Comparison of ENCODE assay signal across 1 cellular context in genomic region chr11:78365381-78365792, GRCh38.
TF ChIP-seq lines count a peak whose summit lies in the region.

No MANE protein-coding gene starts in this region.

TF ChIP-seq in H1, 55 proteins besides CTCF, POLR2A, EP300 and RAD21 (continued from another document):
- TF ChIP-seq ATF2 (IDR thresholded peaks at IDR 0.05; ENCODE audit: low read length) (0 out of 2 replicates have a peak, but pooled peaks have one; percentile 52), BACH1 (IDR thresholded peaks at IDR 0.05; ENCODE audit: low read length) (no peak), TCF12 (IDR thresholded peaks at IDR 0.05; ENCODE audit: low read depth, low read length) (peak; percentile 86; the same call in 1 of the 2 replicates), KDM1A (IDR thresholded peaks at IDR 0.05; ENCODE audit: borderline replicate concordance, low read length) (no peak), TAF1 (IDR thresholded peaks at IDR 0.05; ENCODE audit: low read depth, low read length) (no peak), CEBPB (IDR thresholded peaks at IDR 0.05; ENCODE audit: low read depth, low read length) (no peak), TEAD4 (IDR thresholded peaks at IDR 0.05; ENCODE audit: low read depth, low read length) (peak; percentile 99), FOSL1 (IDR thresholded peaks at IDR 0.05; ENCODE audit: insufficient read depth, low read depth, low read length) (no peak), POU5F1 (IDR thresholded peaks at IDR 0.05; ENCODE audit: low read depth, low read length) (no peak), NRF1 (IDR thresholded peaks at IDR 0.05; ENCODE audit: low read depth, low read length) (no peak), ASH2L (IDR thresholded peaks at IDR 0.05; ENCODE audit: low read length) (peak; percentile 76), HDAC2 (IDR thresholded peaks at IDR 0.05; ENCODE audit: borderline replicate concordance in 1 of 2, low read depth in 2 of 2, low read length in 2 of 2) (no peak), HDAC6 (IDR thresholded peaks at IDR 0.05; ENCODE audit: low read depth, low read length) (no peak), SRF (IDR thresholded peaks at IDR 0.05; ENCODE audit: low read depth, low read length) (no peak), ZNF274 (IDR thresholded peaks at IDR 0.05; ENCODE audit: borderline replicate concordance, extremely low read depth, low read length) (no peak), GABPA (IDR thresholded peaks at IDR 0.05; ENCODE audit: borderline replicate concordance, insufficient read depth, low read length) (no peak), SIX5 (IDR thresholded peaks at IDR 0.05; ENCODE audit: low read depth, low read length) (no peak), NANOG (IDR thresholded peaks at IDR 0.05; ENCODE audit: insufficient read depth, low read depth, low read length, poor library complexity, severe bottlenecking) (peak; percentile 83)
- TF ChIP-seq, protein P1, sequence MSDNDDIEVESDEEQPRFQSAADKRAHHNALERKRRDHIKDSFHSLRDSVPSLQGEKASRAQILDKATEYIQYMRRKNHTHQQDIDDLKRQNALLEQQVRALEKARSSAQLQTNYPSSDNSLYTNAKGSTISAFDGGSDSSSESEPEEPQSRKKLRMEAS (IDR thresholded peaks at IDR 0.05), result no peak
